Comparison of ENCODE assay signal across 8 cellular contexts in the genomic region with DNA sequence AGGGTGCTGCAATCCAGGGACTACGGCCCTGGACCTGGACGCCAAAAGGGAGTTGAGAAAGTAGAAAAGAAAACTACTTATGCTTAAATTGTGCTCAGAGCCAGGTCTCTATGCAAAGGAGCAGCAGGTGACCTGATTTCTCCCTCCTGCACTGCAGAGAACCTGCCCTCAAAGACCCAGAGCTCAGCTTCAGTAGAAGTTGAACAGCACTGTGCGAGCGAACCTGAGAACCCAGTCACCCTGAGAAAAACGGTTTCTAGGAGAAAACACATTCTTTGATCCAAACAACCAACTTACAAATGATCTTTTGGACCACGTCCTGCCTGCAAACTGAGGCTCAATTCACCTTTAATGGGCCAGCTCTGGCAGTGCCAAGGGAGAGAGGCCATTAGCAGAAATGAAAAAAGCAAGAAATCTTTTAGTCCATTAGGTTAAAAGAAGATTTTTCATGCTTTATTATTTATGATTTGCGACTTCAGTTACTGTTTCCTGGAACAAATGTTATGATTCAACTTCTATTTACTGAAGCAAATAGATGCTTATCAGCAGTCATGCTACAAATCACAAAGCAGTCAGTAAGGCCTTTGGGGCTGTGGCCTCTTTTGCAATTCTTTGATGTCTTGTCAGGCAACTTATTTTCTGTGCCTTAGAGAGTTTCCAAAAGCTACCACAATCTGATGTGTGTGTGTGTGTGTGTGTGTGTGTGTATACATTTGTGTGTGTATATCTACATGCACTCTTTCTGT.
DNase-seq lines count a peak whose midpoint lies in the region; ATAC-seq, FAIRE-seq and TF ChIP-seq lines count a peak whose summit lies in the region.

No MANE protein-coding gene starts in this region.

- POLR2A ChIA-PET in A549 (lab: Yijun Ruan, JAX): interaction anchor here (1.4 to 2.5 kb wide), 2 partner anchors 9 to 138 kb away, joined by 3 to 17 read pairs; no protein-coding TSS in a partner anchor

- TF ChIP-seq EP300 in A549 (IDR thresholded peaks at IDR 0.05) (peak; percentile 26 to 28; a peak in 1 of 5 replicates), stomach (IDR thresholded peaks at IDR 0.05) (no peak)

- no peaks in the 10 kb centered on the region for H3K9me2 ChIP-seq in Loucy (replicated peaks; ENCODE audit: low read depth, low read length)

- H3F3A ChIP-seq in Loucy (ENCODE audit: low read depth): no peaks in the 10 kb centered on the region

- peak in 1 of 2 experiments; percentile 75 for DNase-seq in A549 (ENCODE audit: low read depth in 1 of 2, low spot score in 1 of 2)
- DNase-seq in activated T-helper 1 cell treated with anti-CD3 and anti-CD28 coated beads, Interleukin-2, amount 50 U/mL, for 16 hours (ENCODE audit: low read depth in 1 of 2, low spot score in 1 of 2): peak; percentile 8 to 40
- no peak for DNase-seq in stomach
- no peak for DNase-seq in GM20000 (ENCODE audit: low spot score)

- H3K27ac ChIP-seq in A549: peak overlapping the region; percentile 69 to 72
- peak overlapping the region; percentile 81 to 93 (median 87) for H3K27ac ChIP-seq in stomach

- TF ChIP-seq CTCF in A549 (IDR thresholded peaks at IDR 0.05) (no peak), Loucy (conservative IDR thresholded peaks at IDR 0.05; ENCODE audit: low read length) (no peak), stomach (IDR thresholded peaks at IDR 0.05) (no peak), GM20000 (IDR thresholded peaks at IDR 0.05; ENCODE audit: extremely low read depth, missing control alignments) (no peak)

- intact Hi-C loops in stomach (cut with DNase I; ENCODE audit: low total_unique reads): no loop called here

- H3K79me2 ChIP-seq in Loucy (ENCODE audit: insufficient read depth, low read length): no peaks in the 10 kb centered on the region

- peak overlapping the region; percentile 70; the same call in 1 of the 2 replicates for H2AFZ ChIP-seq in Loucy (ENCODE audit: low read length)

- no peaks in the 10 kb centered on the region for H3K27me3 ChIP-seq in Loucy (ENCODE audit: insufficient read depth, low read length, poor library complexity, severe bottlenecking)
- no peaks in the 10 kb centered on the region for H3K27me3 ChIP-seq in stomach

- ATAC-seq in A549: peak; percentile 57 to 65
- no peak for ATAC-seq in GM19467 (IDR thresholded peaks at IDR 0.05; ENCODE audit: unreplicated experiment)
- no peak for ATAC-seq in HG02981 (IDR thresholded peaks at IDR 0.05; ENCODE audit: unreplicated experiment)

- H3K4me3 ChIP-seq in A549: no peak overlapping the region
- peak overlapping the region; percentile 47 for H3K4me3 ChIP-seq in Loucy (ENCODE audit: low read length, poor library complexity, severe bottlenecking)
- H3K4me3 ChIP-seq in stomach: no peak overlapping the region

- H3K4me1 ChIP-seq in A549 (peaks cover 48% of the 10 kb centered on the region), Loucy (ENCODE audit: insufficient read depth, low read length, poor library complexity, severe bottlenecking) (peaks cover 30% of the 10 kb centered on the region), stomach (peaks cover 14 to 50% (median 37%) of the 10 kb centered on the region in 4 donors)

- no peaks in the 10 kb centered on the region for H3K36me3 ChIP-seq in Loucy (ENCODE audit: insufficient read depth, low read length)
- no peaks in the 10 kb centered on the region for H3K36me3 ChIP-seq in stomach

- H3K9me3 ChIP-seq in A549 (0 out of 3 replicates have a peak, but pooled peaks cover 5% of the 10 kb centered on the region), Loucy (ENCODE audit: insufficient read depth, low read depth, low read length) (no peaks in the 10 kb centered on the region), stomach (no peaks in the 10 kb centered on the region)

- TF ChIP-seq RAD21 in A549 (conservative IDR thresholded peaks at IDR 0.05 in 1 of 2, IDR thresholded peaks at IDR 0.05 in 1 of 2): no peak

- H4K20me1 ChIP-seq in Loucy (ENCODE audit: insufficient read depth, low read length, poor library complexity, severe bottlenecking): no peaks in the 10 kb centered on the region

- 47% methylated on average over 7 of the region's 7 CpGs for WGBS in A549 (ENCODE audit: missing lambda C conversion rate)
- 31 to 53% (median 37%) methylated on average over 7 of the region's 7 CpGs for WGBS in stomach, 5 donors

- no peak for FAIRE-seq in A549 (lab: Jason Lieb, UNC)
- FAIRE-seq in islet of Langerhans (lab: Jason Lieb, UNC): peak; percentile 81

- H3K4me2 ChIP-seq in A549: peak overlapping the region; percentile 67
- peak overlapping the region; percentile 68 for H3K4me2 ChIP-seq in Loucy (ENCODE audit: low read depth, low read length, poor library complexity, severe bottlenecking)

- CTCF ChIA-PET in A549 (lab: Yijun Ruan, JAX): interaction anchor here (1.4 to 3.6 kb wide), 2 partner anchors 19 to 116 kb away, joined by 3 to 17 read pairs; no protein-coding TSS in a partner anchor

- H3K9ac ChIP-seq in Loucy (ENCODE audit: low read depth, low read length, poor library complexity, severe bottlenecking): peak overlapping the region; percentile 28

- TF ChIP-seq POLR2A in A549 (IDR thresholded peaks at IDR 0.05; ENCODE audit: low read length) (no peak), stomach (IDR thresholded peaks at IDR 0.05) (no peak)

TF ChIP-seq in A549, 52 proteins besides CTCF, POLR2A, EP300 and RAD21:
- TF ChIP-seq SREBF2 (IDR thresholded peaks at IDR 0.05) (no peak), GATA3 (IDR thresholded peaks at IDR 0.05; ENCODE audit: borderline replicate concordance) (peak; percentile 98), FOSL2 (IDR thresholded peaks at IDR 0.05) (peak; percentile 49; the same call in 1 of the 2 replicates), FOSL2 (CRISPR knock-in tag; IDR thresholded peaks at IDR 0.05) (peak; percentile 60), JUN (IDR thresholded peaks at IDR 0.05) (0 out of 5 replicates have a peak, but pooled peaks of 1 of the 2 experiments have one; percentile 24), SMC3 (IDR thresholded peaks at IDR 0.05) (peak; percentile 16; the same call in 1 of the 3 replicates), ZFP36 (IDR thresholded peaks at IDR 0.05; ENCODE audit: borderline replicate concordance, partially characterized antibody) (no peak), CEBPB (IDR thresholded peaks at IDR 0.05) (peak; percentile 68 to 75), NPAS2 (CRISPR knock-in tag; IDR thresholded peaks at IDR 0.05; ENCODE audit: borderline replicate concordance) (no peak), JUNB (IDR thresholded peaks at IDR 0.05) (peak; percentile 74), MAFK (IDR thresholded peaks at IDR 0.05; ENCODE audit: partially characterized antibody) (no peak), BHLHE40 (IDR thresholded peaks at IDR 0.05; ENCODE audit: low read depth, low read length) (no peak)
TF ChIP-seq in A549: peak in this region for 6.

Comparison
In these comparisons a context has a peak if more than half of its experiments do, and no peak if none do; other contexts are left out.
1. ATAC-seq: peak in A549 (2 of 2); none in GM19467 (single experiment) and HG02981 (single experiment).
2. DNase-seq: peak in activated T-helper 1 cell treated with anti-CD3 and anti-CD28 coated beads, Interleukin-2, amount 50 U/mL, for 16 hours (2 of 2); none in stomach (single experiment) and GM20000 (single experiment).